In the genomic region with DNA sequence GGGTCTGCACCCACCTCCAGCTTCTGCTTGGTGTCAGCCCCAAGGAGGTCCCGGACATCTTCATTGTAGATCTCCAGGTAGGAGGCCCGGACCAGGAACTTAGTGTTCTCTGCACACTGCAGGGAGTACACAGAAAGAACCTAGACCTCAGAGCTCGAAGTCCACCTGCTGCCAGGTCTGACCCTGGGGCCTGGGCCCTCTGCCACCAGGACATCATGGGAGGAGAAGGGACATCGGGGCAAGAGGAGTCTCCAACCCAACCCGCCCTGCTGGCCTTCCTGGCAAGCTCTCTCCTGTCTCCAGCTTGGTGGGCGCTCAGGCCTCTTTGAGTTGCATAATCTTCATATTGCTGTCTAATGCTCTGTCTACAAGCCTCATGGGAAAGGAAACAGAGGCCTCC, we compare ENCODE assay signal across 1 cellular context.
TF ChIP-seq lines count a peak whose summit lies in the region.

No MANE protein-coding gene starts in this region.

TF ChIP-seq in HepG2, 621 proteins besides CTCF, POLR2A, EP300 and RAD21 (continued from another document and continues in another):
- TF ChIP-seq NR0B2 (CRISPR knock-in tag; IDR thresholded peaks at IDR 0.05) (no peak), HOXA3 (CRISPR knock-in tag; IDR thresholded peaks at IDR 0.05) (peak; percentile 4; the same call in 1 of the 2 replicates), ATRX (CRISPR knock-in tag; IDR thresholded peaks at IDR 0.05; ENCODE audit: borderline replicate concordance) (no peak), JDP2 (CRISPR knock-in tag; IDR thresholded peaks at IDR 0.05; ENCODE audit: borderline replicate concordance) (no peak), RFX3 (CRISPR knock-in tag; IDR thresholded peaks at IDR 0.05) (no peak), ZFP36 (IDR thresholded peaks at IDR 0.05; ENCODE audit: borderline replicate concordance, low read depth, low read length, partially characterized antibody) (no peak), DZIP1 (CRISPR knock-in tag; IDR thresholded peaks at IDR 0.05) (no peak), TOE1 (CRISPR knock-in tag; IDR thresholded peaks at IDR 0.05) (no peak), ZBTB8A (CRISPR knock-in tag; IDR thresholded peaks at IDR 0.05; ENCODE audit: borderline replicate concordance, low read depth) (no peak), STAT5B (CRISPR knock-in tag; IDR thresholded peaks at IDR 0.05) (no peak), SNAPC4 (CRISPR knock-in tag; IDR thresholded peaks at IDR 0.05) (no peak), GFI1 (CRISPR knock-in tag; IDR thresholded peaks at IDR 0.05; ENCODE audit: borderline replicate concordance) (no peak), ZNF510 (CRISPR knock-in tag; IDR thresholded peaks at IDR 0.05; ENCODE audit: low read depth) (no peak), ZNF773 (CRISPR knock-in tag; IDR thresholded peaks at IDR 0.05; ENCODE audit: borderline replicate concordance) (no peak), ZBTB38 (CRISPR knock-in tag; IDR thresholded peaks at IDR 0.05) (no peak), PATZ1 (CRISPR knock-in tag; IDR thresholded peaks at IDR 0.05) (no peak), NR1H2 (CRISPR knock-in tag; IDR thresholded peaks at IDR 0.05; ENCODE audit: borderline replicate concordance, low read depth) (no peak), SP5 (CRISPR knock-in tag; IDR thresholded peaks at IDR 0.05; ENCODE audit: borderline replicate concordance, low read depth) (no peak), ZNF263 (CRISPR knock-in tag; IDR thresholded peaks at IDR 0.05) (no peak), CC2D1A (CRISPR knock-in tag; IDR thresholded peaks at IDR 0.05) (no peak), PPARG (CRISPR knock-in tag; conservative IDR thresholded peaks at IDR 0.05) (no peak), SNAPC2 (CRISPR knock-in tag; IDR thresholded peaks at IDR 0.05) (no peak), SALL1 (CRISPR knock-in tag; IDR thresholded peaks at IDR 0.05) (peak; percentile 20; the same call in 1 of the 2 replicates), PBX3 (CRISPR knock-in tag; IDR thresholded peaks at IDR 0.05; ENCODE audit: borderline replicate concordance) (no peak), AGO1 (IDR thresholded peaks at IDR 0.05; ENCODE audit: low read depth, low read length, poor library complexity, severe bottlenecking) (no peak), RARA (CRISPR knock-in tag; IDR thresholded peaks at IDR 0.05) (0 out of 2 replicates have a peak, but pooled peaks have one; percentile 17)
- TF ChIP-seq, protein P1, sequence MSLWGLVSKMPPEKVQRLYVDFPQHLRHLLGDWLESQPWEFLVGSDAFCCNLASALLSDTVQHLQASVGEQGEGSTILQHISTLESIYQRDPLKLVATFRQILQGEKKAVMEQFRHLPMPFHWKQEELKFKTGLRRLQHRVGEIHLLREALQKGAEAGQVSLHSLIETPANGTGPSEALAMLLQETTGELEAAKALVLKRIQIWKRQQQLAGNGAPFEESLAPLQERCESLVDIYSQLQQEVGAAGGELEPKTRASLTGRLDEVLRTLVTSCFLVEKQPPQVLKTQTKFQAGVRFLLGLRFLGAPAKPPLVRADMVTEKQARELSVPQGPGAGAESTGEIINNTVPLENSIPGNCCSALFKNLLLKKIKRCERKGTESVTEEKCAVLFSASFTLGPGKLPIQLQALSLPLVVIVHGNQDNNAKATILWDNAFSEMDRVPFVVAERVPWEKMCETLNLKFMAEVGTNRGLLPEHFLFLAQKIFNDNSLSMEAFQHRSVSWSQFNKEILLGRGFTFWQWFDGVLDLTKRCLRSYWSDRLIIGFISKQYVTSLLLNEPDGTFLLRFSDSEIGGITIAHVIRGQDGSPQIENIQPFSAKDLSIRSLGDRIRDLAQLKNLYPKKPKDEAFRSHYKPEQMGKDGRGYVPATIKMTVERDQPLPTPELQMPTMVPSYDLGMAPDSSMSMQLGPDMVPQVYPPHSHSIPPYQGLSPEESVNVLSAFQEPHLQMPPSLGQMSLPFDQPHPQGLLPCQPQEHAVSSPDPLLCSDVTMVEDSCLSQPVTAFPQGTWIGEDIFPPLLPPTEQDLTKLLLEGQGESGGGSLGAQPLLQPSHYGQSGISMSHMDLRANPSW (CRISPR knock-in tag; IDR thresholded peaks at IDR 0.05; ENCODE audit: borderline replicate concordance), result no peak
- TF ChIP-seq, protein P2, sequence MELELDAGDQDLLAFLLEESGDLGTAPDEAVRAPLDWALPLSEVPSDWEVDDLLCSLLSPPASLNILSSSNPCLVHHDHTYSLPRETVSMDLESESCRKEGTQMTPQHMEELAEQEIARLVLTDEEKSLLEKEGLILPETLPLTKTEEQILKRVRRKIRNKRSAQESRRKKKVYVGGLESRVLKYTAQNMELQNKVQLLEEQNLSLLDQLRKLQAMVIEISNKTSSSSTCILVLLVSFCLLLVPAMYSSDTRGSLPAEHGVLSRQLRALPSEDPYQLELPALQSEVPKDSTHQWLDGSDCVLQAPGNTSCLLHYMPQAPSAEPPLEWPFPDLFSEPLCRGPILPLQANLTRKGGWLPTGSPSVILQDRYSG (CRISPR knock-in tag; IDR thresholded peaks at IDR 0.05), result no peak
- TF ChIP-seq, protein P3, sequence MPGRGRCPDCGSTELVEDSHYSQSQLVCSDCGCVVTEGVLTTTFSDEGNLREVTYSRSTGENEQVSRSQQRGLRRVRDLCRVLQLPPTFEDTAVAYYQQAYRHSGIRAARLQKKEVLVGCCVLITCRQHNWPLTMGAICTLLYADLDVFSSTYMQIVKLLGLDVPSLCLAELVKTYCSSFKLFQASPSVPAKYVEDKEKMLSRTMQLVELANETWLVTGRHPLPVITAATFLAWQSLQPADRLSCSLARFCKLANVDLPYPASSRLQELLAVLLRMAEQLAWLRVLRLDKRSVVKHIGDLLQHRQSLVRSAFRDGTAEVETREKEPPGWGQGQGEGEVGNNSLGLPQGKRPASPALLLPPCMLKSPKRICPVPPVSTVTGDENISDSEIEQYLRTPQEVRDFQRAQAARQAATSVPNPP (CRISPR knock-in tag; IDR thresholded peaks at IDR 0.05), result no peak
- TF ChIP-seq, protein P4, sequence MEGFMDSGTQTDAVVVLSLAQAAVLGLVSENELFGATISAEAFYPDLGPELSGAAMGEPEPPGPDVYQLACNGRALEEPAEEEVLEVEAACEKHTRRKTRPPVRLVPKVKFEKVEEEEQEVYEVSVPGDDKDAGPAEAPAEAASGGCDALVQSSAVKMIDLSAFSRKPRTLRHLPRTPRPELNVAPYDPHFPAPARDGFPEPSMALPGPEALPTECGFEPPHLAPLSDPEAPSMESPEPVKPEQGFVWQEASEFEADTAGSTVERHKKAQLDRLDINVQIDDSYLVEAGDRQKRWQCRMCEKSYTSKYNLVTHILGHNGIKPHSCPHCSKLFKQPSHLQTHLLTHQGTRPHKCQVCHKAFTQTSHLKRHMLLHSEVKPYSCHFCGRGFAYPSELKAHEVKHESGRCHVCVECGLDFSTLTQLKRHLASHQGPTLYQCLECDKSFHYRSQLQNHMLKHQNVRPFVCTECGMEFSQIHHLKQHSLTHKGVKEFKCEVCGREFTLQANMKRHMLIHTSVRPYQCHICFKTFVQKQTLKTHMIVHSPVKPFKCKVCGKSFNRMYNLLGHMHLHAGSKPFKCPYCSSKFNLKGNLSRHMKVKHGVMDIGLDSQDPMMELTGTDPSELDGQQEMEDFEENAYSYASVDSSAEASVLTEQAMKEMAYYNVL (CRISPR knock-in tag; IDR thresholded peaks at IDR 0.05; ENCODE audit: borderline replicate concordance), result no peak
- TF ChIP-seq, protein P5, sequence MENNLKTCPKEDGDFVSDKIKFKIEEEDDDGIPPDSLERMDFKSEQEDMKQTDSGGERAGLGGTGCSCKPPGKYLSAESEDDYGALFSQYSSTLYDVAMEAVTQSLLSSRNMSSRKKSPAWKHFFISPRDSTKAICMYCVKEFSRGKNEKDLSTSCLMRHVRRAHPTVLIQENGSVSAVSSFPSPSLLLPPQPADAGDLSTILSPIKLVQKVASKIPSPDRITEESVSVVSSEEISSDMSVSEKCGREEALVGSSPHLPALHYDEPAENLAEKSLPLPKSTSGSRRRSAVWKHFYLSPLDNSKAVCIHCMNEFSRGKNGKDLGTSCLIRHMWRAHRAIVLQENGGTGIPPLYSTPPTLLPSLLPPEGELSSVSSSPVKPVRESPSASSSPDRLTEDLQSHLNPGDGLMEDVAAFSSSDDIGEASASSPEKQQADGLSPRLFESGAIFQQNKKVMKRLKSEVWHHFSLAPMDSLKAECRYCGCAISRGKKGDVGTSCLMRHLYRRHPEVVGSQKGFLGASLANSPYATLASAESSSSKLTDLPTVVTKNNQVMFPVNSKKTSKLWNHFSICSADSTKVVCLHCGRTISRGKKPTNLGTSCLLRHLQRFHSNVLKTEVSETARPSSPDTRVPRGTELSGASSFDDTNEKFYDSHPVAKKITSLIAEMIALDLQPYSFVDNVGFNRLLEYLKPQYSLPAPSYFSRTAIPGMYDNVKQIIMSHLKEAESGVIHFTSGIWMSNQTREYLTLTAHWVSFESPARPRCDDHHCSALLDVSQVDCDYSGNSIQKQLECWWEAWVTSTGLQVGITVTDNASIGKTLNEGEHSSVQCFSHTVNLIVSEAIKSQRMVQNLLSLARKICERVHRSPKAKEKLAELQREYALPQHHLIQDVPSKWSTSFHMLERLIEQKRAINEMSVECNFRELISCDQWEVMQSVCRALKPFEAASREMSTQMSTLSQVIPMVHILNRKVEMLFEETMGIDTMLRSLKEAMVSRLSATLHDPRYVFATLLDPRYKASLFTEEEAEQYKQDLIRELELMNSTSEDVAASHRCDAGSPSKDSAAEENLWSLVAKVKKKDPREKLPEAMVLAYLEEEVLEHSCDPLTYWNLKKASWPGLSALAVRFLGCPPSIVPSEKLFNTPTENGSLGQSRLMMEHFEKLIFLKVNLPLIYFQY (CRISPR knock-in tag; IDR thresholded peaks at IDR 0.05; ENCODE audit: borderline replicate concordance), result no peak
